In the genomic region with DNA sequence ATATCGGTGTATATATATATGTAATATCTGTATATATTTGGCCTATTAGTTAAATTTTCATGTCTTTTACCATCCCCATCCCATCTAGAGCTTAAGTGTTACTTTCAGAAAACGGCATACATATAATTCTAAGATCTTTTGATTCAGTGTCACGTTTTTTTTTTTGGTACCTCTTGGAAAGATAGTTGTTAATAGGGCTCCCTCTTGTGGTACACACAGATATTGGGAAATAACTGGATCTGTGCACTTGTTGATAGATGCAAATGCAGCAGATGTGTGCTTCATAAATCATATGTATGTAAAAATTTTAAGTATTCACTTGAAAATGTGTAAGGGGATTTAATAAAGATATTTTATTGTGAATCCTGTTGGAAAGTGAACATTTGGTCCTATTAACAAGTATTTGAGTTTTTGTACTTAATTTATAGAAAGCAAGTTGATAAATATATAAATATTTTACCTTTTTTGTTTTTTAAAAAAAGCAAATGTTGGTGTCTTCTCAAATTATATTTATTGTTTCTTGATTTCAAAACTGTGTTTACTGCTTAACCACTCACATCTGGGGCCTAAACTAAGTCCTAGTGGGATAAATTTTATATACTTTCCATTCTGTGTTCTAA, we compare ENCODE assay signal across 1 cellular context.
A peak's percentile ranks its signal among the peaks of the same experiment; 100 is the strongest.
TF ChIP-seq lines count a peak whose summit lies in the region.

No MANE protein-coding gene starts in this region.

TF ChIP-seq in SK-N-SH, 30 proteins besides CTCF, POLR2A, EP300 and RAD21:
- peak; percentile 80 for TF ChIP-seq SMC3 (IDR thresholded peaks at IDR 0.05; ENCODE audit: low read depth, low read length)
- TF ChIP-seq, protein P1, sequence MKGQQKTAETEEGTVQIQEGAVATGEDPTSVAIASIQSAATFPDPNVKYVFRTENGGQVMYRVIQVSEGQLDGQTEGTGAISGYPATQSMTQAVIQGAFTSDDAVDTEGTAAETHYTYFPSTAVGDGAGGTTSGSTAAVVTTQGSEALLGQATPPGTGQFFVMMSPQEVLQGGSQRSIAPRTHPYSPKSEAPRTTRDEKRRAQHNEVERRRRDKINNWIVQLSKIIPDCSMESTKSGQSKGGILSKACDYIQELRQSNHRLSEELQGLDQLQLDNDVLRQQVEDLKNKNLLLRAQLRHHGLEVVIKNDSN (IDR thresholded peaks at IDR 0.05; ENCODE audit: borderline replicate concordance, low read depth) = no peak
TF ChIP-seq in SK-N-SH: peak in this region for 1.
